ENCODE assay signal across 18 cellular contexts in the genomic region with DNA sequence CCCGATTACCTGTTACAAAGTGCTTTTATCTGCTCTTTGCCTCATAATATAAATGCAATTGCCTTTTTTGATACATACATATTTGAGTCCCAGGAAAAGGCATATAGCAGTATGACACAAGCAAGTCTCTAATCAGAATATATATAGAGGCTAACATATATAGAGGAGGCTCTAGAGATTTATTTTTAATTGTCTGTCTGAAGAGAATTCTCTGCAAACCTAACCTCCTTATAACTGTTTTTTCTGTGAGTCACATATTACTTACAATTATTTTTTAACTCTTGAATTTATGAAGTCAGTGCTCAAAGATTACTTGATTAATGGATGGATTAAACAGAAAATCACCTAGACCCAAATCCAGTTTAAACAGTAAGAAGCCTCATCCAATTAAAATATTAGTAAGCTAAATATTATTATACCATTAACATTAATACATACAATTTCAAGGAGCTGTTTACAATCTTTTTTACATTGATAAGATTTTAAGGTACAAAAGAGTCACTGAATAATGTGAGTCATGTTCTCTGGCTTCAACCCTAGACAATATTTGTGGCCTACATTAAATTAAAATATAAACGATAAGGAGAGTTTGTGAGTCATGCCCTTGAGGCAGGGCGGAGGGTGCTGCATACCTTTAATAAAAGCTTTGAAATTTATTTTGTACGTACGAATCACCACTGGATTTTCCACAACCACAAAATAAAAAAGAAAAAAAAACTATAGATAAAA. TPM values are rescaled to one million over a fixed set of nuclear protein-coding genes. Genes with fewer than 3 reads are reported as not detected.
DNase-seq lines count a peak whose midpoint lies in the region; ATAC-seq and TF ChIP-seq lines count a peak whose summit lies in the region.
"Had no signal": no experiment of that assay in that cellular context is flagged by ENCODE, and none has a peak within 500 bp of the region (broad histone marks: within the 10 kb centered on the region; RNA-seq: fewer than 3 reads in every experiment).

No MANE protein-coding gene starts in this region.

- H3K27ac ChIP-seq in ACC112 (ENCODE audit: low read depth, low read length) (peak overlapping the region; percentile 18; the same call in 1 of the 2 replicates), foreskin keratinocyte (peak overlapping the region; percentile 26)
- H3K27ac ChIP-seq: ovary had no signal

- DNase-seq in HT-29 (ENCODE audit: low spot score), result peak; percentile 34
- peak; percentile 79 for DNase-seq in amniotic epithelial cell (ENCODE audit: low read depth)
- peak; percentile 62 to 85 for DNase-seq in foreskin keratinocyte
- no peak for DNase-seq in T-helper 9 cell
- DNase-seq in immature natural killer cell, result no peak
- no peak for DNase-seq in activated CD4-positive, alpha-beta T cell treated with anti-CD3 and anti-CD28 coated beads for 48 hours
- no peak for DNase-seq in DMS153 treated with DMSO at 0.1 percent for 48 hours (lab: John Stamatoyannopoulos, UW; ENCODE audit: unreplicated experiment)
- DNase-seq: activated naive CD4-positive, alpha-beta T cell treated with Interleukin-2 at 50 U/mL for 16 hours; cortex of kidney; DMS153; Karpas-422; NCI-H2081; ovary; stimulated activated CD4-positive, alpha-beta T cell treated with anti-CD3 and anti-CD28 coated beads, Interleukin-1b, Interleukin-23, amount 100 ng/mL, for 48 hours had no signal

- no peaks in the 10 kb centered on the region for H3K4me1 Mint-ChIP-seq in immature natural killer cell

- no peak for TF ChIP-seq CTCF in foreskin keratinocyte (conservative IDR thresholded peaks at IDR 0.05)

- peaks cover 0 to 3% (median 0%) of the 10 kb centered on the region in 3 donors for H3K27me3 Mint-ChIP-seq in immature natural killer cell (ENCODE audit: low read depth in 3 of 3)

- ATAC-seq in foreskin keratinocyte, result peak; percentile 99

- H3K4me3 ChIP-seq in ACC112 (ENCODE audit: low read depth, low read length), result no peak overlapping the region
- H3K4me3 ChIP-seq: ovary had no signal

- H3K27me3 ChIP-seq in ACC112 (ENCODE audit: insufficient read depth, low read length) (no peaks in the 10 kb centered on the region), foreskin keratinocyte (no peaks in the 10 kb centered on the region)
- H3K27me3 ChIP-seq: ovary had no signal

- H3K9me3 Mint-ChIP-seq in immature natural killer cell, result no peaks in the 10 kb centered on the region

- no peaks in the 10 kb centered on the region for H3K36me3 Mint-ChIP-seq in immature natural killer cell

- no peak overlapping the region for H2AFZ ChIP-seq in ACC112 (ENCODE audit: low read length, unreplicated experiment)

- H3K27ac Mint-ChIP-seq in immature natural killer cell, result no peak overlapping the region

- no peaks in the 10 kb centered on the region for H3K79me2 ChIP-seq in ACC112 (ENCODE audit: control insufficient read depth, insufficient read depth, low read length, unreplicated experiment)

- H3K4me1 ChIP-seq in ACC112 (ENCODE audit: control insufficient read depth, insufficient read depth, low read length, unreplicated experiment), result peaks cover 22% of the 10 kb centered on the region
- peaks cover 21% of the 10 kb centered on the region for H3K4me1 ChIP-seq in foreskin keratinocyte

- H3K36me3 ChIP-seq in ACC112 (ENCODE audit: insufficient read depth, low read length), result no peaks in the 10 kb centered on the region
- H3K36me3 ChIP-seq: ovary had no signal

- no peak overlapping the region for H3K4me3 Mint-ChIP-seq in immature natural killer cell

RNA-seq across cellular contexts. Expression of a gene that starts 19.2 kb away (rescaled TPM):
- 0.13 TPM in 1 of 2 replicates, not detected in the other for total RNA-seq in HT-29 (2014; rRNA removed; shearing (Covaris generic))
- not detected in 2 replicates for total RNA-seq in foreskin keratinocyte
- polyA plus RNA-seq in foreskin keratinocyte (not detected in 2 replicates), immature natural killer cell (not detected)
- total RNA-seq: frontal cortex, mononuclear cell, ovary had no signal
- polyA plus RNA-seq: AG04450, ovary had no signal

Comparison
In these comparisons a context has a peak if more than half of its experiments do, and no peak if none do; other contexts are left out.
1. DNase-seq: peak in HT-29 (single experiment), amniotic epithelial cell (single experiment) and foreskin keratinocyte (2 of 2); none in T-helper 9 cell (single experiment), immature natural killer cell (0 of 3), activated CD4-positive, alpha-beta T cell treated with anti-CD3 and anti-CD28 coated beads for 48 hours (single experiment) and DMS153 treated with DMSO at 0.1 percent for 48 hours (single experiment).